9 cellular contexts compared by ENCODE assay signal in genomic region chr14:63454863-63455622, GRCh38.
A peak's percentile ranks its signal among the peaks of the same experiment; 100 is the strongest.
DNase-seq lines count a peak whose midpoint lies in the region; ATAC-seq, FAIRE-seq and TF ChIP-seq lines count a peak whose summit lies in the region.
"Had no signal": no experiment of that assay in that cellular context is flagged by ENCODE, and none has a peak within 500 bp of the region (broad histone marks: within the 10 kb centered on the region; RNA-seq: fewer than 3 reads in every experiment).

No MANE protein-coding gene starts in this region.

- no peak overlapping the region for H3K4me3 ChIP-seq in SJCRH30
- no peak overlapping the region for H3K4me3 ChIP-seq in prostate gland
- no peak overlapping the region for H3K4me3 ChIP-seq in MM.1S (ENCODE audit: low read length)

- no peaks in the 10 kb centered on the region for H3F3A ChIP-seq in MM.1S (ENCODE audit: insufficient read depth, low read length)

- no peak for TF ChIP-seq POLR2A in prostate gland (IDR thresholded peaks at IDR 0.05)

- H3K4me2 ChIP-seq in MM.1S (ENCODE audit: low read depth, low read length): no peak overlapping the region

- TF ChIP-seq CTCF in prostate gland (IDR thresholded peaks at IDR 0.05): no peak
- no peak for TF ChIP-seq CTCF in MM.1S (IDR thresholded peaks at IDR 0.05; ENCODE audit: low read length)

- intact Hi-C loops in prostate gland (cut with DNase I): no loop called here

- peaks cover 65% of the 10 kb centered on the region for H3K79me2 ChIP-seq in MM.1S (ENCODE audit: low read length)

- no peaks in the 10 kb centered on the region for H3K27me3 ChIP-seq in SJCRH30
- no peaks in the 10 kb centered on the region for H3K27me3 ChIP-seq in prostate gland (replicated peaks; ENCODE audit: insufficient read depth)
- H3K27me3 ChIP-seq in MM.1S (replicated peaks; ENCODE audit: insufficient read depth, low read length): no peaks in the 10 kb centered on the region

- H3K9me2 ChIP-seq in MM.1S (replicated peaks; ENCODE audit: insufficient read depth, low read length): no peaks in the 10 kb centered on the region

- ATAC-seq in HG03097 (IDR thresholded peaks at IDR 0.05; ENCODE audit: low FRiP score, unreplicated experiment) (peak; percentile 58), HG02970 (IDR thresholded peaks at IDR 0.05; ENCODE audit: low FRiP score, unreplicated experiment) (no peak)

- no peak overlapping the region for H2AFZ ChIP-seq in MM.1S (ENCODE audit: low read length)

- peaks cover 6% of the 10 kb centered on the region for H3K4me1 ChIP-seq in SJCRH30
- no peaks in the 10 kb centered on the region for H3K4me1 ChIP-seq in prostate gland (replicated peaks)
- no peaks in the 10 kb centered on the region for H3K4me1 ChIP-seq in MM.1S (ENCODE audit: low read length)

- H4K20me1 ChIP-seq in MM.1S (ENCODE audit: insufficient read depth, low read length): no peaks in the 10 kb centered on the region

- H3K27ac ChIP-seq in SJCRH30 (no peak overlapping the region), prostate gland (no peak overlapping the region), MM.1S (ENCODE audit: low read length) (no peak overlapping the region)
- H3K27ac ChIP-seq: epithelial cell of prostate had no signal

- H3K36me3 ChIP-seq in SJCRH30 (no peaks in the 10 kb centered on the region), prostate gland (no peaks in the 10 kb centered on the region), MM.1S (replicated peaks; ENCODE audit: insufficient read depth, low read length) (no peaks in the 10 kb centered on the region)

- 82% methylated on average over 2 of the region's 2 CpGs for WGBS in prostate gland

- no peak overlapping the region for H3K9ac ChIP-seq in MM.1S (ENCODE audit: low read length)

- DNase-seq in GM18507 (ENCODE audit: extremely low spot score, insufficient read length, low read depth): no peak
- peak; percentile 31 to 68 for DNase-seq in SJCRH30
- DNase-seq in medulla oblongata (ENCODE audit: extremely low spot score): peak; percentile 40
- DNase-seq in prostate gland (ENCODE audit: low spot score): no peak
- no peak for DNase-seq in central memory CD4-positive, alpha-beta T cell
- no peak for DNase-seq in MM.1S

- H3K9me3 ChIP-seq in SJCRH30 (replicated peaks) (no peaks in the 10 kb centered on the region), prostate gland (no peaks in the 10 kb centered on the region), MM.1S (replicated peaks; ENCODE audit: insufficient read depth, low read length) (no peaks in the 10 kb centered on the region)

- FAIRE-seq in GM18507 (lab: Jason Lieb, UNC): peak; percentile 47

Comparison
In these comparisons a context has a peak if more than half of its experiments do, and no peak if none do; other contexts are left out.
1. DNase-seq: peak in SJCRH30 (2 of 2) and medulla oblongata (single experiment); none in GM18507 (single experiment), prostate gland (single experiment), central memory CD4-positive, alpha-beta T cell (single experiment) and MM.1S (single experiment).